8 cellular contexts compared by ENCODE assay signal in the genomic region with DNA sequence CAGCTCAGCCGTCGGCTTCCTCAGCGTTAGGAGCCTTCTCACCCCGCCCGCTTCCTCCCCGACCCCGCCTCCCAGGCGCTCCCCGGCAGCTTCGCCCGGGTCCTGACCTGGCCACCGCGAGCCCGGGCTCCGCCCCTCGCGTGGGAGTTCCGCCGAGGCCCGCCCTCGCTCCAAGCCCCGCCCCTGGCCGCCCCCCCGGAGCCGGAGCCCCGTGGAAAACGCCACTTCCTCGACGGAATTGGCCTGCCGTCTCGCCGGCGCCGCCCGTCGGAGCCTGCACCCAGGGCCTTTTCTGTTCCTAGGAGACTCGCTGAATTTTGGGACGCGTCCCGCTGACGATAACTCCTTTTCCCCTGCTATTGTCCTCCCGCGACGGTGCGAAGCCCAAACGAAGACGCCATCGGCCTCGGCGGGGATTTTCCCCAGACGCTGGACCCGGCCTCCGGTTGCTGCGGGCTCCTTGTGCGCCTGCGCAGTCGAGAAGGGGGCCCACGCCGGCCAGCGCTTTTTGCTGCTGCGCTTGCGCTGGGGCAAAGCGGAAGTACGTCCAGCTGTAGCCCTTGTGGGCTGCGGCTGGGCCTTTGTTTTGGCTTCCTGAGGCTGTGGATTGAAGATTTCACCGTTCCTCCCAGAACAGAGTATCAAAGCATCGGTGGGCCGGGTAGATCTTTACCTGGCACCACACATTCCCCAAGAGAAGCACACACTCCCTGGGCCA. TPM values are rescaled to one million over a fixed set of nuclear protein-coding genes. Genes with fewer than 3 reads are reported as not detected.
DNase-seq lines count a peak whose midpoint lies in the region; ATAC-seq and TF ChIP-seq lines count a peak whose summit lies in the region.

No MANE protein-coding gene starts in this region.

- H3K36me3 ChIP-seq in BLaER1 (peaks cover 88% of the 10 kb centered on the region), left lung (peaks cover 0 to 80% of the 10 kb centered on the region in 2 donors)

- peaks cover 66% of the 10 kb centered on the region for H3K36me3 Mint-ChIP-seq in activated CD4-positive, alpha-beta T cell treated with anti-CD3 and anti-CD28 coated beads, Interleukin-2, amount 10 ng/mL, durations not matched to agents 7 days and 5 days (ENCODE audit: low read depth)

- peak overlapping the region; percentile 96 for H3K4me2 ChIP-seq in BLaER1

- intact Hi-C loops in left lung (cut with DNase I): no loop called here

- H3K9ac ChIP-seq in BLaER1: peak overlapping the region; percentile 89

- H3K27ac Mint-ChIP-seq in activated CD4-positive, alpha-beta T cell treated with anti-CD3 and anti-CD28 coated beads, Interleukin-2, amount 10 ng/mL, durations not matched to agents 7 days and 5 days: peak overlapping the region; percentile 90

- H3K9me3 Mint-ChIP-seq in activated CD4-positive, alpha-beta T cell treated with anti-CD3 and anti-CD28 coated beads, Interleukin-2, amount 10 ng/mL, durations not matched to agents 7 days and 5 days: no peaks in the 10 kb centered on the region

- peaks cover 56% of the 10 kb centered on the region for H3K4me1 ChIP-seq in BLaER1
- peaks cover 32 to 54% of the 10 kb centered on the region in 2 donors for H3K4me1 ChIP-seq in left lung

- H3K4me3 Mint-ChIP-seq in activated CD4-positive, alpha-beta T cell treated with anti-CD3 and anti-CD28 coated beads, Interleukin-2, amount 10 ng/mL, durations not matched to agents 7 days and 5 days: peak overlapping the region; percentile 74

- no peak for TF ChIP-seq CTCF in left lung (IDR thresholded peaks at IDR 0.05)

- CTCF ChIA-PET in activated CD4-positive, alpha-beta T cell treated with anti-CD3 and anti-CD28 coated beads, Interleukin-2, amount 10 ng/mL, durations not matched to agents 7 days and 5 days (lab: Charles Lee): interaction anchor here (0.6 to 2.4 kb wide), 9 partner anchors 9 to 920 kb away, joined by 3 to 8 read pairs (median 4); a partner anchor contains a TSS

- H3K27me3 ChIP-seq in BLaER1 (no peaks in the 10 kb centered on the region), left lung (no peaks in the 10 kb centered on the region)

- H3K9me3 ChIP-seq in BLaER1 (no peaks in the 10 kb centered on the region), left lung (no peaks in the 10 kb centered on the region)

- peaks cover 46% of the 10 kb centered on the region for H3K4me1 Mint-ChIP-seq in activated CD4-positive, alpha-beta T cell treated with anti-CD3 and anti-CD28 coated beads, Interleukin-2, amount 10 ng/mL, durations not matched to agents 7 days and 5 days

- peak overlapping the region; percentile 95 for H3K27ac ChIP-seq in BLaER1
- H3K27ac ChIP-seq in left lung: peak overlapping the region; percentile 97 to 98

- POLR2A ChIA-PET in activated CD4-positive, alpha-beta T cell treated with anti-CD3 and anti-CD28 coated beads, Interleukin-2, amount 10 ng/mL, durations not matched to agents 7 days and 5 days (lab: Charles Lee): interaction anchor here (1.1 to 2.4 kb wide), 2 partner anchors 10 to 14 kb away, joined by 3 to 6 read pairs; no protein-coding TSS in a partner anchor

- H3K4me3 ChIP-seq in BLaER1 (peak overlapping the region; percentile 67), left lung (peak overlapping the region; percentile 42 to 55)

- H4K20me1 ChIP-seq in BLaER1: peaks cover 34% of the 10 kb centered on the region

- no peaks in the 10 kb centered on the region for H3K27me3 Mint-ChIP-seq in activated CD4-positive, alpha-beta T cell treated with anti-CD3 and anti-CD28 coated beads, Interleukin-2, amount 10 ng/mL, durations not matched to agents 7 days and 5 days

- ATAC-seq in GM19324 (IDR thresholded peaks at IDR 0.05; ENCODE audit: low FRiP score, unreplicated experiment) (peak; percentile 88), HG03457 (IDR thresholded peaks at IDR 0.05; ENCODE audit: unreplicated experiment) (peak; percentile 37), left lung (peak; percentile 95)

- DNase-seq in NCI-H526 treated with DMSO at 0.1 percent for 48 hours (lab: John Stamatoyannopoulos, UW) (peak; percentile 81), cortex of kidney (lab: John Stamatoyannopoulos, UW) (peak; percentile 54), left lung (peak; percentile 96 to 99)
- DNase-seq in activated CD4-positive, alpha-beta T cell treated with anti-CD3 and anti-CD28 coated beads, Interleukin-2, amount 10 ng/mL, durations not matched to agents 7 days and 5 days: peak; percentile 94
- peak; percentile 96 for DNase-seq in stimulated activated CD4-positive, alpha-beta T cell treated with anti-CD3 and anti-CD28 coated beads, Interleukin-2, amount 100 ng/mL, for 4 hours (ENCODE audit: low read depth)

RNA-seq across cellular contexts. Expression of a gene that starts 10.0 kb away (rescaled TPM):
- 10 to 100 TPM; 76.7 to 79.8 TPM for total RNA-seq in activated CD4-positive, alpha-beta T cell treated with anti-CD3 and anti-CD28 coated beads, Interleukin-2, amount 10 ng/mL, durations not matched to agents 7 days and 5 days
- total RNA-seq in left lung: 10 to 100 TPM; 56.5 to 67.9 TPM

RNA-seq across cellular contexts. Expression of a gene that starts 14.8 kb away (rescaled TPM):
- 100 to 1,000 TPM; 229 to 235 TPM for total RNA-seq in activated CD4-positive, alpha-beta T cell treated with anti-CD3 and anti-CD28 coated beads, Interleukin-2, amount 10 ng/mL, durations not matched to agents 7 days and 5 days
- total RNA-seq in left lung: 100 to 1,000 TPM in 1 of 2 donors, 10 to 100 TPM in 1; 77.3 to 107 TPM

RNA-seq across cellular contexts. Expression of a gene that starts 37.1 kb away (rescaled TPM):
- total RNA-seq in activated CD4-positive, alpha-beta T cell treated with anti-CD3 and anti-CD28 coated beads, Interleukin-2, amount 10 ng/mL, durations not matched to agents 7 days and 5 days: 10 to 100 TPM; 47.7 to 50.2 TPM
- total RNA-seq in left lung: 10 to 100 TPM; 36.7 to 44.5 TPM

RNA-seq across cellular contexts. Expression of a gene that starts 38.6 kb away (rescaled TPM):
- 10 to 100 TPM; 61.0 to 67.1 TPM for total RNA-seq in activated CD4-positive, alpha-beta T cell treated with anti-CD3 and anti-CD28 coated beads, Interleukin-2, amount 10 ng/mL, durations not matched to agents 7 days and 5 days
- total RNA-seq in left lung: 100 to 1,000 TPM in 1 of 2 donors, 10 to 100 TPM in 1; 74.7 to 100 TPM

RNA-seq across cellular contexts. Expression of a gene that starts 57.1 kb away (rescaled TPM):
- 1 to 10 TPM in 1 of 2 experiments, under 1 TPM in 1; 1.00 to 3.3 TPM for total RNA-seq in activated CD4-positive, alpha-beta T cell treated with anti-CD3 and anti-CD28 coated beads, Interleukin-2, amount 10 ng/mL, durations not matched to agents 7 days and 5 days
- 1 to 10 TPM in 1 of 2 donors, not detected in 1; 2.0 TPM for total RNA-seq in left lung

Comparison
In these comparisons a context has a peak if more than half of its experiments do, and no peak if none do; other contexts are left out.
1. Peak in every context shown above with its lines: DNase-seq, ATAC-seq, H3K4me3 ChIP-seq and H3K27ac ChIP-seq.
2. ATAC-seq: peak in every context shown above with its lines; median percentile 95 in left lung; 88 in GM19324; 37 in HG03457.